In the genomic region with DNA sequence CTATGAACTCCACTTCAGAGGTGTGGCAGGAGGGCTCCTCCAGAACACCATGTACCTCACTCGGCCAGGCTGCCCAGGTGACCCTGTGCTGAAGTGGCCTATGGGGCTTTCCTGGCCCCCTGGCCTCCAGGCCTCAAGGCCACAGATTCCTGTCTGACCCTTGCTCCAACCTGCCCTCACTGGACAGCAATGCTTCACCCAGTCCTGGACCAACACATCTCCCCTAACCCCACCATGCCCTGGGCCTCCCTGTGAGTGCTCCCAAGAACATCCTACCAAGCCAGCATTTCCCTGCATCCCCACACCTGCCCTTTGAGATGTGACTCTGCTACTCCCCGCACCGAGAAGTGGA, we compare ENCODE assay signal across 1 cellular context.
TF ChIP-seq lines count a peak whose summit lies in the region.

No MANE protein-coding gene starts in this region.

TF ChIP-seq in HepG2, 621 proteins besides CTCF, POLR2A, EP300 and RAD21:
- TF ChIP-seq HNF1A (IDR thresholded peaks at IDR 0.05; ENCODE audit: low read depth): no peak
- TF ChIP-seq HNF1A (CRISPR knock-in tag; IDR thresholded peaks at IDR 0.05; ENCODE audit: borderline replicate concordance): no peak
- 0 out of 2 replicates have a peak, but pooled peaks have one; percentile 21 for TF ChIP-seq ZNF687 (CRISPR knock-in tag; IDR thresholded peaks at IDR 0.05)
